In the genomic region with DNA sequence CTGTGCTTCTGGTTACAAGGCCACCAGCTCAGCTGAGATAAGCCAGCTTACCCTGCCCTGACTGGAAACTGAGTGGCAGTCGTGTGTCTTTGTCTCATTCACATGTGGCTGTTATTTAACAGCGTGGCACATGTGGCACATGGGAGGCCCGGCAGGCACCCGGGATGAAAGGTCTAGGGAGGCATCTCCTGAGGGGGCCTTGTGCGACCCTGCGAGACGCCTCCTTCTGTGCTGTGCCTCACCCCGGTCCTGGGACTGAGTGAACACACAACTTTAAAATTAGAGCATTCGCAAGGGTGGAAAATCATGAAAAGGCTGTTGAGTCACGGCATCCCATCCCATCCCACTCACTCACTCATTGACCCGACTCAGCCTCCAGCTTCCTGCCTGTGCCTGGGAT, we compare ENCODE assay signal across 24 cellular contexts. TPM values are rescaled to one million over a fixed set of nuclear protein-coding genes. Genes with fewer than 3 reads are reported as not detected.
DNase-seq lines count a peak whose midpoint lies in the region; ATAC-seq and TF ChIP-seq lines count a peak whose summit lies in the region.
"Had no signal": no experiment of that assay in that cellular context is flagged by ENCODE, and none has a peak within 500 bp of the region (broad histone marks: within the 10 kb centered on the region; RNA-seq: fewer than 3 reads in every experiment).

No MANE protein-coding gene starts in this region.

- intact Hi-C loops in adrenal gland (cut with DNase I), result no loop called here
- intact Hi-C loops in head of caudate nucleus (cut with DNase I), result no loop called here
- intact Hi-C loops in prostate gland (cut with DNase I), result no loop called here

- H3K27me3 ChIP-seq in adrenal gland (no peaks in the 10 kb centered on the region), thoracic aorta (replicated peaks; ENCODE audit: insufficient read depth) (no peaks in the 10 kb centered on the region), prostate gland (replicated peaks; ENCODE audit: insufficient read depth) (no peaks in the 10 kb centered on the region)
- H3K27me3 ChIP-seq: suprapubic skin had no signal

- TF ChIP-seq POLR2A in adrenal gland (IDR thresholded peaks at IDR 0.05) (peak in 1 of 2 donors; percentile 41), prostate gland (IDR thresholded peaks at IDR 0.05) (no peak)

- ATAC-seq in thoracic aorta (ENCODE audit: insufficient number of reproducible peaks, low FRiP score, low read depth) (peak; percentile 65), GM19395 (IDR thresholded peaks at IDR 0.05; ENCODE audit: unreplicated experiment) (no peak), GM19463 (IDR thresholded peaks at IDR 0.05; ENCODE audit: unreplicated experiment) (no peak)
- ATAC-seq: activated naive CD8-positive, alpha-beta T cell treated with anti-CD3 and anti-CD28 coated beads, Interleukin-2, amount 50 U/mL, for 24 hours; effector memory CD8-positive, alpha-beta T cell; Right ventricle myocardium inferior had no signal

- H3K36me3 ChIP-seq in adrenal gland (replicated peaks in 1 of 2) (peaks cover 0 to 23% of the 10 kb centered on the region in 2 donors), thoracic aorta (peaks cover 8% of the 10 kb centered on the region), prostate gland (no peaks in the 10 kb centered on the region)

- H3K4me1 ChIP-seq in adrenal gland (replicated peaks in 1 of 2), result peaks cover 3 to 13% of the 10 kb centered on the region in 2 donors
- peaks cover 0 to 7% of the 10 kb centered on the region in 2 donors for H3K4me1 ChIP-seq in thoracic aorta (ENCODE audit: control insufficient read depth in 1 of 2, low read depth in 2 of 2)
- H3K4me1 ChIP-seq in prostate gland (replicated peaks), result peaks cover 1% of the 10 kb centered on the region

- H3K4me3 ChIP-seq in adrenal gland (no peak overlapping the region), thoracic aorta (no peak overlapping the region), prostate gland (no peak overlapping the region)
- H3K4me3 ChIP-seq: suprapubic skin had no signal

- no peaks in the 10 kb centered on the region for H3K9me3 ChIP-seq in adrenal gland (replicated peaks in 1 of 3)
- no peaks in the 10 kb centered on the region for H3K9me3 ChIP-seq in thoracic aorta
- H3K9me3 ChIP-seq in prostate gland, result no peaks in the 10 kb centered on the region
- H3K9me3 ChIP-seq: suprapubic skin had no signal

- DNase-seq in RKO (ENCODE audit: low spot score) (peak; percentile 30), adrenal gland (peak; percentile 52 to 81 (median 76)), head of caudate nucleus (peak in 33 of 42 donors; percentile 26 to 80 (median 49)), thoracic aorta (ENCODE audit: low spot score) (no peak), prostate gland (ENCODE audit: low spot score) (no peak)
- DNase-seq: activated CD4-positive, alpha-beta T cell treated with anti-CD3 and anti-CD28 coated beads, Interleukin-2, amount 50 U/mL, for 4 hours; activated CD8-positive, alpha-beta memory T cell treated with anti-CD3 and anti-CD28 coated beads, Interleukin-2, amount 50 U/mL, for 4 hours; activated effector memory CD4-positive, alpha-beta T cell treated with anti-CD3 and anti-CD28 coated beads, Interleukin-2, amount 50 U/mL, for 16 hours; activated naive CD8-positive, alpha-beta T cell treated with anti-CD3 and anti-CD28 coated beads, Interleukin-2, amount 50 U/mL, for 24 hours; CD4-positive, alpha-beta T cell; DMS 273 treated with DMSO at 0.1 percent for 48 hours; effector memory CD8-positive, alpha-beta T cell; glutamatergic neuron; kidney glomerular epithelial cell; NCI-H1417; NCI-H2081; NCI-H345; NCI-H82; WERI-Rb-1 had no signal

- TF ChIP-seq CTCF in adrenal gland (IDR thresholded peaks at IDR 0.05) (no peak), thoracic aorta (IDR thresholded peaks at IDR 0.05) (no peak), prostate gland (IDR thresholded peaks at IDR 0.05) (no peak)

- 37 to 70% (median 48%) methylated on average over 9 to 11 of the region's 11 CpGs for WGBS in adrenal gland, 4 donors
- 90% methylated on average over 11 of the region's 11 CpGs for WGBS in prostate gland

- H3K27ac ChIP-seq in adrenal gland (peak overlapping the region in 4 of 5 donors; percentile 27 to 82 (median 63)), thoracic aorta (no peak overlapping the region), prostate gland (no peak overlapping the region)
- H3K27ac ChIP-seq: suprapubic skin, WERI-Rb-1 had no signal

RNA-seq across cellular contexts. Expression of a gene that starts 7.6 kb away (rescaled TPM):
- total RNA-seq in adrenal gland (100 to 1,000 TPM in 1 of 8 donors, 10 to 100 TPM in 7; 35.7 to 103 (median 59.0) TPM), thoracic aorta (10 to 100 TPM; 38.7 to 64.4 TPM), prostate gland (10 to 100 TPM; 26.9 to 36.8 TPM)
- polyA plus RNA-seq in adrenal gland, result 100 to 1,000 TPM in 2 of 3 donors, 10 to 100 TPM in 1; 87.7 to 109 (median 108) TPM

RNA-seq across cellular contexts. Expression of a gene that starts 7.7 kb away (rescaled TPM):
- total RNA-seq in adrenal gland (10 to 100 TPM; 22.3 to 38.1 (median 32.5) TPM), thoracic aorta (10 to 100 TPM; 13.1 to 18.9 TPM), prostate gland (10 to 100 TPM; 24.8 to 50.8 TPM)
- 10 to 100 TPM; 20.9 to 37.8 (median 22.8) TPM for polyA plus RNA-seq in adrenal gland

RNA-seq across cellular contexts. Expression of a gene that starts 58.6 kb away (rescaled TPM):
- total RNA-seq in adrenal gland (100 to 1,000 TPM in 3 of 8 donors, 10 to 100 TPM in 5; 61.9 to 203 (median 84.5) TPM), thoracic aorta (10 to 100 TPM; 48.1 to 53.6 TPM), prostate gland (10 to 100 TPM; 48.1 to 61.3 TPM)
- polyA plus RNA-seq in adrenal gland, result 100 to 1,000 TPM in 1 of 3 donors, 10 to 100 TPM in 2; 74.4 to 172 (median 77.4) TPM
- total RNA-seq: G401 had no signal

Comparison
In these comparisons a context has a peak if more than half of its experiments do, and no peak if none do; other contexts are left out.
1. DNase-seq: peak in RKO (single experiment), adrenal gland (7 of 7) and head of caudate nucleus (33 of 42); none in thoracic aorta (single experiment) and prostate gland (single experiment).
2. H3K27ac ChIP-seq: peak in adrenal gland (4 of 5); none in thoracic aorta (0 of 2) and prostate gland (0 of 2).